35 cellular contexts compared by ENCODE assay signal in genomic region chr17:13756763-13757162, GRCh38.
"Had no signal": no experiment of that assay in that cellular context is flagged by ENCODE, and none has a peak within 500 bp of the region (broad histone marks: within the 10 kb centered on the region; RNA-seq: fewer than 3 reads in every experiment).

No MANE protein-coding gene starts in this region.

- DNase-seq: activated CD4-positive, alpha-beta memory T cell treated with anti-CD3 and anti-CD28 coated beads, Interleukin-2, amount 10 ng/mL, durations not matched to agents 7 days and 5 days; activated CD4-positive, alpha-beta T cell treated with anti-CD3 and anti-CD28 coated beads for 1 hour; activated CD4-positive, alpha-beta T cell treated with anti-CD3 and anti-CD28 coated beads for 48 hours; activated CD4-positive, CD25-positive, alpha-beta regulatory T cell; activated CD8-positive, alpha-beta memory T cell treated with anti-CD3 and anti-CD28 coated beads for 24 hours; activated CD8-positive, alpha-beta memory T cell treated with anti-CD3 and anti-CD28 coated beads, Interleukin-2, amount 10 ng/mL, durations not matched to agents 7 days and 5 days; activated CD8-positive, alpha-beta memory T cell treated with anti-CD3 and anti-CD28 coated beads, Interleukin-2, amount 50 U/mL, for 48 hours; activated effector memory CD4-positive, alpha-beta T cell treated with anti-CD3 and anti-CD28 coated beads, Interleukin-2, amount 50 U/mL, for 16 hours; activated naive CD4-positive, alpha-beta T cell; activated naive CD4-positive, alpha-beta T cell treated with anti-CD3 and anti-CD28 coated beads, Interleukin-2, amount 50 U/mL, for 16 hours; activated naive CD8-positive, alpha-beta T cell treated with anti-CD3 and anti-CD28 coated beads for 36 hours; activated T-cell treated with anti-CD3 and anti-CD28 coated beads, Interleukin-2, amount 50 U/mL, for 48 hours; amniotic stem cell; aorta; brain microvascular endothelial cell; central memory CD4-positive, alpha-beta T cell; Kasumi-1; KG1; MG63; MV-4-11; NCI-H1092; NCI-H1436 treated with DMSO at 0.1 percent for 48 hours; NCI-H187; NCI-H2029 treated with DMSO at 0.1 percent for 48 hours; NCI-H2107; NCI-H2171; NCI-H510A; NCI-H526; NCI-H748 treated with DMSO at 0.1 percent for 48 hours; SHP77; SJCRH30; T1000; WERI-Rb-1 had no signal

- H3K4me1 Mint-ChIP-seq: activated CD4-positive, alpha-beta memory T cell treated with anti-CD3 and anti-CD28 coated beads, Interleukin-2, amount 10 ng/mL, durations not matched to agents 7 days and 5 days; activated CD8-positive, alpha-beta memory T cell treated with anti-CD3 and anti-CD28 coated beads, Interleukin-2, amount 10 ng/mL, durations not matched to agents 7 days and 5 days; activated naive CD8-positive, alpha-beta T cell treated with anti-CD3 and anti-CD28 coated beads for 36 hours had no signal

- H3K27ac Mint-ChIP-seq: activated CD4-positive, alpha-beta memory T cell treated with anti-CD3 and anti-CD28 coated beads, Interleukin-2, amount 10 ng/mL, durations not matched to agents 7 days and 5 days; activated CD8-positive, alpha-beta memory T cell treated with anti-CD3 and anti-CD28 coated beads, Interleukin-2, amount 10 ng/mL, durations not matched to agents 7 days and 5 days; activated naive CD8-positive, alpha-beta T cell treated with anti-CD3 and anti-CD28 coated beads for 36 hours had no signal

- H3K9me3 Mint-ChIP-seq: activated CD4-positive, alpha-beta memory T cell treated with anti-CD3 and anti-CD28 coated beads, Interleukin-2, amount 10 ng/mL, durations not matched to agents 7 days and 5 days; activated naive CD8-positive, alpha-beta T cell treated with anti-CD3 and anti-CD28 coated beads for 36 hours had no signal

- H3K4me3 ChIP-seq: MG63, SJCRH30, SK-N-MC had no signal

- H3K27ac ChIP-seq: brain microvascular endothelial cell, SJCRH30, SK-N-MC, WERI-Rb-1 had no signal

- H3K36me3 Mint-ChIP-seq: activated CD8-positive, alpha-beta memory T cell treated with anti-CD3 and anti-CD28 coated beads, Interleukin-2, amount 10 ng/mL, durations not matched to agents 7 days and 5 days; activated naive CD8-positive, alpha-beta T cell treated with anti-CD3 and anti-CD28 coated beads for 36 hours had no signal

- H3K36me3 ChIP-seq: brain microvascular endothelial cell, MG63, SJCRH30, WERI-Rb-1 had no signal

- H3K27me3 ChIP-seq: brain microvascular endothelial cell, MG63, SJCRH30 had no signal

- H3K9me3 ChIP-seq: MG63, SJCRH30 had no signal

- H3K27me3 Mint-ChIP-seq: activated CD4-positive, alpha-beta memory T cell treated with anti-CD3 and anti-CD28 coated beads, Interleukin-2, amount 10 ng/mL, durations not matched to agents 7 days and 5 days; activated naive CD8-positive, alpha-beta T cell treated with anti-CD3 and anti-CD28 coated beads for 36 hours had no signal

- H3K4me3 Mint-ChIP-seq: activated CD4-positive, alpha-beta memory T cell treated with anti-CD3 and anti-CD28 coated beads, Interleukin-2, amount 10 ng/mL, durations not matched to agents 7 days and 5 days; activated CD8-positive, alpha-beta memory T cell treated with anti-CD3 and anti-CD28 coated beads, Interleukin-2, amount 10 ng/mL, durations not matched to agents 7 days and 5 days; activated naive CD8-positive, alpha-beta T cell treated with anti-CD3 and anti-CD28 coated beads for 36 hours had no signal

- ATAC-seq: activated CD8-positive, alpha-beta memory T cell treated with anti-CD3 and anti-CD28 coated beads, Interleukin-2, amount 10 ng/mL, durations not matched to agents 7 days and 5 days; Panc1 had no signal
